Comparison of ENCODE assay signal across 22 cellular contexts in genomic region chr7:101306307-101306706, GRCh38.
"Had no signal": no experiment of that assay in that cellular context is flagged by ENCODE, and none has a peak within 500 bp of the region (broad histone marks: within the 10 kb centered on the region; RNA-seq: fewer than 3 reads in every experiment).

No MANE protein-coding gene starts in this region.

- DNase-seq: activated CD4-positive, alpha-beta T cell treated with anti-CD3 and anti-CD28 coated beads for 48 hours; activated CD4-positive, alpha-beta T cell treated with anti-CD3 and anti-CD28 coated beads, Interleukin-2, amount 50 U/mL, for 4 hours; activated CD4-positive, CD25-positive, alpha-beta regulatory T cell treated with anti-CD3 and anti-CD28 coated beads, Interleukin-2, amount 50 U/mL, for 72 hours; activated CD8-positive, alpha-beta T cell treated with anti-CD3 and anti-CD28 coated beads, Interleukin-2, amount 10 ng/mL, durations not matched to agents 7 days and 5 days; activated effector memory CD4-positive, alpha-beta T cell treated with Interleukin-2 at 50 U/mL for 16 hours; activated naive CD4-positive, alpha-beta T cell treated with anti-CD3 and anti-CD28 coated beads for 36 hours; activated naive CD8-positive, alpha-beta T cell treated with anti-CD3 and anti-CD28 coated beads, Interleukin-2, amount 10 ng/mL, durations not matched to agents 7 days and 5 days; activated T-cell treated with anti-CD3 and anti-CD28 coated beads, Interleukin-2, amount 50 U/mL, for 24 hours; body of pancreas; KG1; NCI-H1048; NCI-H146; NCI-H187 treated with DMSO at 0.1 percent for 48 hours; NCI-H2081 treated with DMSO at 0.1 percent for 48 hours; NCI-H446; NCI-H524; PC-3; SHP77; SW 1271 had no signal

- H3K27ac Mint-ChIP-seq: activated CD8-positive, alpha-beta T cell treated with anti-CD3 and anti-CD28 coated beads, Interleukin-2, amount 10 ng/mL, durations not matched to agents 7 days and 5 days; activated naive CD4-positive, alpha-beta T cell treated with anti-CD3 and anti-CD28 coated beads for 36 hours; activated naive CD8-positive, alpha-beta T cell treated with anti-CD3 and anti-CD28 coated beads, Interleukin-2, amount 10 ng/mL, durations not matched to agents 7 days and 5 days; activated T-cell treated with anti-CD3 and anti-CD28 coated beads, Interleukin-2, amount 50 U/mL, for 24 hours; activated T-helper 1 cell treated with anti-CD3 and anti-CD28 coated beads, Interleukin-12 subunit alpha, Interleukin-12 subunit beta, Interleukin-2, Interleukin-4 antibody, amounts not matched to agents 30 ng/mL and 10 ng/mL and 1 ng/mL, durations not matched to agents 14 hours and 24 hours and 36 hours; T-helper 1 cell treated with Interleukin-12 subunit alpha and Interleukin-12 subunit beta and Interleukin-4 antibody, amounts not matched to agents 30 μg/mL and 1 μg/mL, for 36 hours had no signal

- H3K4me3 Mint-ChIP-seq: activated CD8-positive, alpha-beta T cell treated with anti-CD3 and anti-CD28 coated beads, Interleukin-2, amount 10 ng/mL, durations not matched to agents 7 days and 5 days; activated naive CD4-positive, alpha-beta T cell treated with anti-CD3 and anti-CD28 coated beads for 36 hours; activated naive CD8-positive, alpha-beta T cell treated with anti-CD3 and anti-CD28 coated beads, Interleukin-2, amount 10 ng/mL, durations not matched to agents 7 days and 5 days; activated T-cell treated with anti-CD3 and anti-CD28 coated beads, Interleukin-2, amount 50 U/mL, for 24 hours; activated T-helper 1 cell treated with anti-CD3 and anti-CD28 coated beads, Interleukin-12 subunit alpha, Interleukin-12 subunit beta, Interleukin-2, Interleukin-4 antibody, amounts not matched to agents 30 ng/mL and 10 ng/mL and 1 ng/mL, durations not matched to agents 14 hours and 24 hours and 36 hours; T-helper 1 cell treated with Interleukin-12 subunit alpha and Interleukin-12 subunit beta and Interleukin-4 antibody, amounts not matched to agents 30 μg/mL and 1 μg/mL, for 36 hours had no signal

- ATAC-seq: activated CD8-positive, alpha-beta T cell treated with anti-CD3 and anti-CD28 coated beads, Interleukin-2, amount 10 ng/mL, durations not matched to agents 7 days and 5 days; body of pancreas; PC-3; SK-N-SH treated with all-trans-retinoic acid at 6 μM for 48 hours had no signal
